24 cellular contexts compared by ENCODE assay signal in genomic region chr15:75082689-75083088, GRCh38. TPM values are rescaled to one million over a fixed set of nuclear protein-coding genes. Genes with fewer than 3 reads are reported as not detected.
DNase-seq lines count a peak whose midpoint lies in the region; ATAC-seq, FAIRE-seq and TF ChIP-seq lines count a peak whose summit lies in the region.
"Had no signal": no experiment of that assay in that cellular context is flagged by ENCODE, and none has a peak within 500 bp of the region (broad histone marks: within the 10 kb centered on the region; RNA-seq: fewer than 3 reads in every experiment).

No MANE protein-coding gene starts in this region.

- H2AFZ ChIP-seq in HepG2 (ENCODE audit: low read length): no peak overlapping the region

- no peaks in the 10 kb centered on the region for H3K79me2 ChIP-seq in HepG2 (ENCODE audit: insufficient read depth, low read length)

- TF ChIP-seq RAD21 in HepG2 (CRISPR knock-in tag; IDR thresholded peaks at IDR 0.05): no peak

- H3K27ac ChIP-seq in HepG2 (ENCODE audit: extremely low read length, insufficient read depth, low read length) (no peak overlapping the region), right lobe of liver (no peak overlapping the region)
- H3K27ac ChIP-seq: 22Rv1, BLaER1 had no signal

- no TSS peak for BruUV-seq in HepG2 (replicated peaks; lab: Mats Ljungman, UMichigan)

- in situ Hi-C loops in HepG2 (cut with HindIII; ENCODE audit: extremely low pct_ligation_motif_present, low pct_unique_long_range_greater_than_20kb): no loop called here

- TF ChIP-seq CTCF in HepG2 (CRISPR knock-in tag; IDR thresholded peaks at IDR 0.05) (no peak), right lobe of liver (IDR thresholded peaks at IDR 0.05) (no peak)

- H3K27me3 ChIP-seq in HepG2 (ENCODE audit: control insufficient read depth in 1 of 2, insufficient read depth in 2 of 2, low read length in 2 of 2): no peaks in the 10 kb centered on the region
- no peaks in the 10 kb centered on the region for H3K27me3 ChIP-seq in right lobe of liver
- H3K27me3 ChIP-seq: BLaER1 had no signal

- FAIRE-seq in HepG2 (lab: Jason Lieb, UNC): no peak
- FAIRE-seq: GM12878, GM12892, GM18507 had no signal

- DNase-seq in HepG2 (ENCODE audit: low spot score): no peak
- DNase-seq in right lobe of liver: no peak
- DNase-seq in myocyte (ENCODE audit: low read depth): peak; percentile 30
- no peak for DNase-seq in NCI-H128 (lab: John Stamatoyannopoulos, UW; ENCODE audit: unreplicated experiment)
- DNase-seq: ACHN; BE2C; C1 segment of cervical spinal cord; CD4-positive, alpha-beta memory T cell; CD4-positive, CD25-positive, alpha-beta regulatory T cell; CD8-positive, alpha-beta memory T cell; COR-L47; DMS 273 treated with DMSO at 0.1 percent for 48 hours; DMS153; DMS53; DMS79; DND-41; EL; GDM1 had no signal

- TF ChIP-seq POLR2A in HepG2 (IDR thresholded peaks at IDR 0.05; ENCODE audit: insufficient read depth in 1 of 2, low read depth in 2 of 2, low read length in 2 of 2) (no peak), right lobe of liver (IDR thresholded peaks at IDR 0.05) (no peak)

- peaks cover 6% of the 10 kb centered on the region; the same call in 1 of the 2 replicates for H3K4me1 ChIP-seq in HepG2 (ENCODE audit: insufficient read depth, low read length)
- H3K4me1 ChIP-seq in right lobe of liver: no peaks in the 10 kb centered on the region
- H3K4me1 ChIP-seq: BE2C, BLaER1 had no signal

- intact Hi-C loops in HepG2 (cut with micrococcal nuclease; ENCODE audit: unreplicated experiment) (no loop called here), right lobe of liver (cut with DNase I) (no loop called here)

- no peak overlapping the region for H3K4me2 ChIP-seq in HepG2 (ENCODE audit: low read depth, low read length)
- H3K4me2 ChIP-seq: BLaER1 had no signal

- no peaks in the 10 kb centered on the region for H4K20me1 ChIP-seq in HepG2 (ENCODE audit: insufficient read depth, low read length)
- H4K20me1 ChIP-seq: BLaER1 had no signal

- ATAC-seq in HepG2 (no peak), right lobe of liver (no peak), HG03025 (IDR thresholded peaks at IDR 0.05; ENCODE audit: low FRiP score, unreplicated experiment) (no peak)
- ATAC-seq: GM12878 had no signal

- no peaks in the 10 kb centered on the region for H3K9me3 ChIP-seq in HepG2 (ENCODE audit: low read length)
- no peaks in the 10 kb centered on the region for H3K9me3 ChIP-seq in right lobe of liver
- H3K9me3 ChIP-seq: BE2C had no signal

- H3K9ac ChIP-seq in HepG2 (ENCODE audit: insufficient read depth, low read depth, low read length): no peak overlapping the region
- H3K9ac ChIP-seq: BLaER1 had no signal

- WGBS in HepG2 (ENCODE audit: low lambda C conversion rate): 68% methylated on average over 1 of the region's 1 CpG
- 72% methylated on average over 1 of the region's 1 CpG for WGBS in right lobe of liver (ENCODE audit: insufficient coverage, low coverage, low lambda C conversion rate, missing lambda C conversion rate)

- CTCF ChIA-PET in HepG2 (lab: Yijun Ruan, JAX; ENCODE audit: low intra/inter-chr PET ratio, low total read pairs): no interaction called here

- POLR2A ChIA-PET in HepG2 (lab: Yijun Ruan, JAX): no interaction called here

- H3K4me3 ChIP-seq in HepG2 (replicated peaks in 1 of 3; ENCODE audit: insufficient read depth in 1 of 3, low read depth in 2 of 3, low read length in 3 of 3): no peak overlapping the region
- H3K4me3 ChIP-seq in right lobe of liver: no peak overlapping the region
- H3K4me3 ChIP-seq: BLaER1, GM12878 had no signal

- no peak for TF ChIP-seq EP300 in HepG2 (IDR thresholded peaks at IDR 0.05; ENCODE audit: low read depth in 2 of 2, low read length in 2 of 2)
- TF ChIP-seq EP300 in HepG2 (CRISPR knock-in tag; IDR thresholded peaks at IDR 0.05; ENCODE audit: borderline replicate concordance): no peak

- H3K36me3 ChIP-seq in HepG2 (replicated peaks in 1 of 2; ENCODE audit: control insufficient read depth in 1 of 2, insufficient read depth in 2 of 2, low read length in 2 of 2): no peaks in the 10 kb centered on the region
- no peaks in the 10 kb centered on the region for H3K36me3 ChIP-seq in right lobe of liver
- H3K36me3 ChIP-seq: BE2C, BLaER1 had no signal

TF ChIP-seq in HepG2, 621 proteins besides CTCF, POLR2A, EP300 and RAD21 (continues in another document):
- TF ChIP-seq ZNF7 (CRISPR knock-in tag; IDR thresholded peaks at IDR 0.05) (peak; percentile 85), KLF9 (CRISPR knock-in tag; IDR thresholded peaks at IDR 0.05; ENCODE audit: low read depth) (no peak), ISX (CRISPR knock-in tag; conservative IDR thresholded peaks at IDR 0.05) (no peak)
- TF ChIP-seq, protein P1, sequence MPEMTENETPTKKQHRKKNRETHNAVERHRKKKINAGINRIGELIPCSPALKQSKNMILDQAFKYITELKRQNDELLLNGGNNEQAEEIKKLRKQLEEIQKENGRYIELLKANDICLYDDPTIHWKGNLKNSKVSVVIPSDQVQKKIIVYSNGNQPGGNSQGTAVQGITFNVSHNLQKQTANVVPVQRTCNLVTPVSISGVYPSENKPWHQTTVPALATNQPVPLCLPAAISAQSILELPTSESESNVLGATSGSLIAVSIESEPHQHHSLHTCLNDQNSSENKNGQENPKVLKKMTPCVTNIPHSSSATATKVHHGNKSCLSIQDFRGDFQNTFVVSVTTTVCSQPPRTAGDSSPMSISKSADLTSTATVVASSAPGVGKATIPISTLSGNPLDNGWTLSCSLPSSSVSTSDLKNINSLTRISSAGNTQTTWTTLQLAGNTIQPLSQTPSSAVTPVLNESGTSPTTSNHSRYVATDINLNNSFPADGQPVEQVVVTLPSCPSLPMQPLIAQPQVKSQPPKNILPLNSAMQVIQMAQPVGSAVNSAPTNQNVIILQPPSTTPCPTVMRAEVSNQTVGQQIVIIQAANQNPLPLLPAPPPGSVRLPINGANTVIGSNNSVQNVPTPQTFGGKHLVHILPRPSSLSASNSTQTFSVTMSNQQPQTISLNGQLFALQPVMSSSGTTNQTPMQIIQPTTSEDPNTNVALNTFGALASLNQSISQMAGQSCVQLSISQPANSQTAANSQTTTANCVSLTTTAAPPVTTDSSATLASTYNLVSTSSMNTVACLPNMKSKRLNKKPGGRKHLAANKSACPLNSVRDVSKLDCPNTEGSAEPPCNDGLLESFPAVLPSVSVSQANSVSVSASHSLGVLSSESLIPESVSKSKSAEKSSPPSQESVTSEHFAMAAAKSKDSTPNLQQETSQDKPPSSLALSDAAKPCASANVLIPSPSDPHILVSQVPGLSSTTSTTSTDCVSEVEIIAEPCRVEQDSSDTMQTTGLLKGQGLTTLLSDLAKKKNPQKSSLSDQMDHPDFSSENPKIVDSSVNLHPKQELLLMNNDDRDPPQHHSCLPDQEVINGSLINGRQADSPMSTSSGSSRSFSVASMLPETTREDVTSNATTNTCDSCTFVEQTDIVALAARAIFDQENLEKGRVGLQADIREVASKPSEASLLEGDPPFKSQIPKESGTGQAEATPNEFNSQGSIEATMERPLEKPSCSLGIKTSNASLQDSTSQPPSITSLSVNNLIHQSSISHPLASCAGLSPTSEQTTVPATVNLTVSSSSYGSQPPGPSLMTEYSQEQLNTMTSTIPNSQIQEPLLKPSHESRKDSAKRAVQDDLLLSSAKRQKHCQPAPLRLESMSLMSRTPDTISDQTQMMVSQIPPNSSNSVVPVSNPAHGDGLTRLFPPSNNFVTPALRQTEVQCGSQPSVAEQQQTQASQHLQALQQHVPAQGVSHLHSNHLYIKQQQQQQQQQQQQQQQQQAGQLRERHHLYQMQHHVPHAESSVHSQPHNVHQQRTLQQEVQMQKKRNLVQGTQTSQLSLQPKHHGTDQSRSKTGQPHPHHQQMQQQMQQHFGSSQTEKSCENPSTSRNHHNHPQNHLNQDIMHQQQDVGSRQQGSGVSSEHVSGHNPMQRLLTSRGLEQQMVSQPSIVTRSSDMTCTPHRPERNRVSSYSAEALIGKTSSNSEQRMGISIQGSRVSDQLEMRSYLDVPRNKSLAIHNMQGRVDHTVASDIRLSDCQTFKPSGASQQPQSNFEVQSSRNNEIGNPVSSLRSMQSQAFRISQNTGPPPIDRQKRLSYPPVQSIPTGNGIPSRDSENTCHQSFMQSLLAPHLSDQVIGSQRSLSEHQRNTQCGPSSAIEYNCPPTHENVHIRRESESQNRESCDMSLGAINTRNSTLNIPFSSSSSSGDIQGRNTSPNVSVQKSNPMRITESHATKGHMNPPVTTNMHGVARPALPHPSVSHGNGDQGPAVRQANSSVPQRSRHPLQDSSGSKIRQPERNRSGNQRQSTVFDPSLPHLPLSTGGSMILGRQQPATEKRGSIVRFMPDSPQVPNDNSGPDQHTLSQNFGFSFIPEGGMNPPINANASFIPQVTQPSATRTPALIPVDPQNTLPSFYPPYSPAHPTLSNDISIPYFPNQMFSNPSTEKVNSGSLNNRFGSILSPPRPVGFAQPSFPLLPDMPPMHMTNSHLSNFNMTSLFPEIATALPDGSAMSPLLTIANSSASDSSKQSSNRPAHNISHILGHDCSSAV (CRISPR knock-in tag; IDR thresholded peaks at IDR 0.05; ENCODE audit: borderline replicate concordance): no peak

RNA-seq across cellular contexts. Expression of gene PPCDC, which starts 59.3 kb away (rescaled TPM):
- total RNA-seq in HepG2 (2016; rRNA removed; fragmentation: Illumina TruSeq; extraction: Trizol) (9.9 and 12.3 TPM in 2 replicates), right lobe of liver (10 to 100 TPM in 2 of 6 experiments, 1 to 10 TPM in 4; 5.9 to 21.5 (median 8.3) TPM), myocyte (7.5 and 15.2 TPM in 2 replicates)
- 4.1 and 6.1 TPM in 2 replicates for total RNA-seq in HepG2 (2016; cell fraction: cytosol; rRNA removed; fragmentation: Illumina TruSeq; extraction: Trizol; ENCODE audit: low read depth)
- total RNA-seq in HepG2 (2016; cell fraction: insoluble cytoplasmic fraction; rRNA removed; fragmentation: Illumina TruSeq; extraction: Trizol): 12.0 and 13.0 TPM in 2 replicates
- total RNA-seq in HepG2 (2016; cell fraction: membrane; rRNA removed; fragmentation: Illumina TruSeq; extraction: Trizol): 8.6 and 11.2 TPM in 2 replicates
- 11.2 and 14.5 TPM in 2 replicates for total RNA-seq in HepG2 (2016; cell fraction: nucleus; rRNA removed; fragmentation: Illumina TruSeq; extraction: Trizol)
- polyA plus RNA-seq in HepG2 (2011; rRNA removed): 12.8 and 13.9 TPM in 2 replicates
- 12.1 and 15.8 TPM in 2 replicates for polyA plus RNA-seq in HepG2 (2011; cell fraction: cytosol; rRNA removed)
- 21.1 and 24.9 TPM in 2 replicates for polyA plus RNA-seq in HepG2 (2011; cell fraction: nucleus; rRNA removed)
- polyA plus RNA-seq in HepG2 (2012): 5.4 and 7.5 TPM in 2 replicates
- polyA plus RNA-seq in HepG2 (2016; cell fraction: cytosol; fragmentation: Illumina TruSeq; extraction: Trizol; ENCODE audit: low read depth): 5.6 and 6.3 TPM in 2 replicates
- polyA plus RNA-seq in HepG2 (2016; cell fraction: insoluble cytoplasmic fraction; fragmentation: Illumina TruSeq; extraction: Trizol; ENCODE audit: low read depth): 12.3 and 13.4 TPM in 2 replicates
- polyA plus RNA-seq in HepG2 (2016; cell fraction: membrane; fragmentation: Illumina TruSeq; extraction: Trizol; ENCODE audit: low read depth): 6.8 and 8.5 TPM in 2 replicates
- 17.5 and 18.7 TPM in 2 replicates for polyA plus RNA-seq in HepG2 (2016; cell fraction: nucleus; fragmentation: Illumina TruSeq; extraction: Trizol; ENCODE audit: insufficient read depth, low read depth)
- 42.6 and 47.0 TPM in 2 replicates for polyA minus RNA-seq in HepG2 (2011; rRNA and poly(A)+ RNA removed; ENCODE audit: low replicate concordance)
- 2.5 and 4.8 TPM in 2 replicates for polyA minus RNA-seq in HepG2 (2011; cell fraction: cytosol; rRNA and poly(A)+ RNA removed)
- 24.3 and 26.1 TPM in 2 replicates for polyA minus RNA-seq in HepG2 (2011; cell fraction: nucleus; rRNA and poly(A)+ RNA removed)
- 8.4 TPM for polyA plus RNA-seq in myocyte (2012)
